In genomic region chr2:159138642-159139182, GRCh38 we compare ENCODE assay signal across 29 cellular contexts.
DNase-seq lines count a peak whose midpoint lies in the region; ATAC-seq, FAIRE-seq and TF ChIP-seq lines count a peak whose summit lies in the region.
"Had no signal": no experiment of that assay in that cellular context is flagged by ENCODE, and none has a peak within 500 bp of the region (broad histone marks: within the 10 kb centered on the region; RNA-seq: fewer than 3 reads in every experiment).

No MANE protein-coding gene starts in this region.

- H3K36me3 ChIP-seq in ascending aorta (no peaks in the 10 kb centered on the region), keratinocyte (ENCODE audit: control insufficient read depth in 2 of 2, extremely low read depth in 1 of 2, insufficient read depth in 2 of 2, low read length in 2 of 2) (peaks cover 0 to 6% of the 10 kb centered on the region in 2 experiments), suprapubic skin (no peaks in the 10 kb centered on the region)
- no peaks in the 10 kb centered on the region for H3K36me3 ChIP-seq in naive thymus-derived CD4-positive, alpha-beta T cell (ENCODE audit: control insufficient read depth in 2 of 3, insufficient read depth in 3 of 3, low read length in 3 of 3)
- H3K36me3 ChIP-seq: adrenal gland, cardiac muscle cell, gastrocnemius medialis, pancreas had no signal

- intact Hi-C loops in ascending aorta (cut with DNase I), result no loop called here
- intact Hi-C loops in naive thymus-derived CD4-positive, alpha-beta T cell (cut with micrococcal nuclease), result no loop called here

- no peaks in the 10 kb centered on the region for H3K27me3 ChIP-seq in ascending aorta
- H3K27me3 ChIP-seq in keratinocyte (ENCODE audit: control insufficient read depth, extremely low read depth, insufficient read depth, low read length), result no peaks in the 10 kb centered on the region
- H3K27me3 ChIP-seq in suprapubic skin, result no peaks in the 10 kb centered on the region
- no peaks in the 10 kb centered on the region for H3K27me3 ChIP-seq in naive thymus-derived CD4-positive, alpha-beta T cell (ENCODE audit: control insufficient read depth in 2 of 2, insufficient read depth in 2 of 2, low read length in 2 of 2)
- H3K27me3 ChIP-seq: adrenal gland, cardiac muscle cell, dorsolateral prefrontal cortex, gastrocnemius medialis, pancreas had no signal

- POLR2A ChIA-PET in naive thymus-derived CD4-positive, alpha-beta T cell (lab: Charles Lee), result interaction anchor here (1.1 kb wide), 1 partner anchor 9 kb away, joined by 3 read pairs; no protein-coding TSS in a partner anchor

- H3K4me3 Mint-ChIP-seq in HFFc6, result peak overlapping the region; percentile 78
- H3K4me3 Mint-ChIP-seq in naive thymus-derived CD4-positive, alpha-beta T cell, result no peak overlapping the region
- H3K4me3 Mint-ChIP-seq: activated T-cell treated with anti-CD3 and anti-CD28 coated beads, Interleukin-2, amount 50 U/mL, for 24 hours; CD8-positive, alpha-beta memory T cell; naive thymus-derived CD8-positive, alpha-beta T cell had no signal

- H3K4me1 ChIP-seq in ascending aorta (peaks cover 0 to 45% of the 10 kb centered on the region in 2 donors), keratinocyte (ENCODE audit: control insufficient read depth, extremely low read depth, insufficient read depth, low read length) (peaks cover 60% of the 10 kb centered on the region), suprapubic skin (peaks cover 61% of the 10 kb centered on the region)
- H3K4me1 ChIP-seq in naive thymus-derived CD4-positive, alpha-beta T cell (ENCODE audit: control insufficient read depth in 2 of 2, insufficient read depth in 2 of 2, low read length in 2 of 2), result no peaks in the 10 kb centered on the region
- H3K4me1 ChIP-seq: pancreas had no signal

- no peaks in the 10 kb centered on the region for H3K9me3 Mint-ChIP-seq in HFFc6
- H3K9me3 Mint-ChIP-seq in naive thymus-derived CD4-positive, alpha-beta T cell, result no peaks in the 10 kb centered on the region
- H3K9me3 Mint-ChIP-seq: activated T-cell treated with anti-CD3 and anti-CD28 coated beads, Interleukin-2, amount 50 U/mL, for 24 hours; CD8-positive, alpha-beta memory T cell; naive thymus-derived CD8-positive, alpha-beta T cell had no signal

- CTCF ChIA-PET in naive thymus-derived CD4-positive, alpha-beta T cell (lab: Charles Lee), result interaction anchor here (0.8 kb wide), 1 partner anchor 13 kb away, joined by 4 read pairs; no protein-coding TSS in a partner anchor

- peaks cover 83% of the 10 kb centered on the region for H3K4me1 Mint-ChIP-seq in HFFc6 (ENCODE audit: low read depth)
- peaks cover 0 to 5% (median 3%) of the 10 kb centered on the region in 7 donors for H3K4me1 Mint-ChIP-seq in naive thymus-derived CD4-positive, alpha-beta T cell

- peak overlapping the region; percentile 96 for H3K27ac Mint-ChIP-seq in HFFc6
- H3K27ac Mint-ChIP-seq in naive thymus-derived CD4-positive, alpha-beta T cell, result no peak overlapping the region
- H3K27ac Mint-ChIP-seq: activated T-cell treated with anti-CD3 and anti-CD28 coated beads, Interleukin-2, amount 50 U/mL, for 24 hours; CD8-positive, alpha-beta memory T cell; naive thymus-derived CD8-positive, alpha-beta T cell had no signal

- no peak overlapping the region for H3K9ac ChIP-seq in keratinocyte (ENCODE audit: control insufficient read depth, extremely low read depth, insufficient read depth, low read length)

- H3K27me3 Mint-ChIP-seq in HFFc6 (ENCODE audit: insufficient read depth), result peaks cover 2% of the 10 kb centered on the region
- peaks cover 0 to 14% (median 3%) of the 10 kb centered on the region in 5 donors for H3K27me3 Mint-ChIP-seq in naive thymus-derived CD4-positive, alpha-beta T cell
- H3K27me3 Mint-ChIP-seq: activated T-cell treated with anti-CD3 and anti-CD28 coated beads, Interleukin-2, amount 50 U/mL, for 24 hours had no signal

- H3K79me2 ChIP-seq in keratinocyte (ENCODE audit: control insufficient read depth, insufficient read depth, low read length), result peaks cover 20% of the 10 kb centered on the region

- H3K27ac ChIP-seq in ascending aorta (peak overlapping the region; percentile 0 to 31), keratinocyte (ENCODE audit: control insufficient read depth, insufficient read depth, low read length) (peak overlapping the region; percentile 67), suprapubic skin (peak overlapping the region; percentile 65)
- H3K27ac ChIP-seq in naive thymus-derived CD4-positive, alpha-beta T cell (ENCODE audit: low read depth, low read length), result no peak overlapping the region
- H3K27ac ChIP-seq: adrenal gland, dorsolateral prefrontal cortex, gastrocnemius medialis, HL-60, pancreas had no signal

- DNase-seq in HFFc6 (no peak), ascending aorta (ENCODE audit: low spot score in 2 of 2) (no peak), keratinocyte (ENCODE audit: low read depth, low spot score) (no peak), suprapubic skin (ENCODE audit: low spot score in 2 of 2) (no peak), COR-L47 (lab: John Stamatoyannopoulos, UW) (no peak)
- no peak for DNase-seq in stimulated activated CD4-positive, alpha-beta T cell treated with anti-CD3 and anti-CD28 coated beads, Interleukin-4, amount 100 ng/mL, for 24 hours
- DNase-seq in naive thymus-derived CD4-positive, alpha-beta T cell, result no peak
- DNase-seq: activated CD4-positive, alpha-beta T cell treated with anti-CD3 and anti-CD28 coated beads for 1 hour; activated T-cell treated with anti-CD3 and anti-CD28 coated beads, Interleukin-2, amount 50 U/mL, for 24 hours; adrenal gland; CD8-positive, alpha-beta memory T cell; DMS79; dorsolateral prefrontal cortex; gastrocnemius medialis; naive thymus-derived CD8-positive, alpha-beta T cell; NCI-H1092 treated with DMSO at 0.1 percent for 48 hours; NCI-H2029 treated with DMSO at 0.1 percent for 48 hours; NCI-H345; pancreas; SHP77; T-helper 1 cell had no signal

- H3K4me3 ChIP-seq in ascending aorta, result no peak overlapping the region
- H3K4me3 ChIP-seq in keratinocyte (ENCODE audit: control insufficient read depth in 2 of 3, extremely low read depth in 1 of 3, insufficient read depth in 2 of 3, low read depth in 1 of 3, low read length in 3 of 3), result no peak overlapping the region
- peak overlapping the region; percentile 4 for H3K4me3 ChIP-seq in suprapubic skin
- no peak overlapping the region for H3K4me3 ChIP-seq in naive thymus-derived CD4-positive, alpha-beta T cell (ENCODE audit: low read length)
- H3K4me3 ChIP-seq: adrenal gland, cardiac muscle cell, dorsolateral prefrontal cortex, gastrocnemius medialis, GM12878, pancreas had no signal

- peak overlapping the region; percentile 39 for H3K4me2 ChIP-seq in keratinocyte (ENCODE audit: control insufficient read depth, extremely low read depth, insufficient read depth, low read depth, low read length)

- no peak for FAIRE-seq in keratinocyte (lab: Jason Lieb, UNC)
- FAIRE-seq: GM12878, GM19239, HepG2, pancreas, TTC549 had no signal

- TF ChIP-seq CTCF in HFFc6 (IDR thresholded peaks at IDR 0.05) (no peak), ascending aorta (IDR thresholded peaks at IDR 0.05) (no peak), keratinocyte (optimal IDR thresholded peaks at IDR 0.05 in 1 of 3, IDR thresholded peaks at IDR 0.05 in 1 of 3, conservative IDR thresholded peaks at IDR 0.05 in 1 of 3; ENCODE audit: extremely low read depth in 1 of 3, insufficient read depth in 2 of 3, low read length in 3 of 3) (no peak), suprapubic skin (IDR thresholded peaks at IDR 0.05) (no peak)

- H3K36me3 Mint-ChIP-seq in HFFc6 (ENCODE audit: low read depth), result peaks cover 11% of the 10 kb centered on the region
- H3K36me3 Mint-ChIP-seq in naive thymus-derived CD4-positive, alpha-beta T cell, result no peaks in the 10 kb centered on the region
- H3K36me3 Mint-ChIP-seq: naive thymus-derived CD8-positive, alpha-beta T cell had no signal

- 75% methylated on average over 5 of the region's 5 CpGs for WGBS in suprapubic skin

- no peak for TF ChIP-seq POLR2A in suprapubic skin (IDR thresholded peaks at IDR 0.05)

- H3K9me1 ChIP-seq in keratinocyte (ENCODE audit: control insufficient read depth, extremely low read depth, insufficient read depth, low read length), result no peaks in the 10 kb centered on the region

- H2AFZ ChIP-seq in keratinocyte (ENCODE audit: control insufficient read depth, low read length), result no peak overlapping the region

- H3K9me3 ChIP-seq in ascending aorta (no peaks in the 10 kb centered on the region), keratinocyte (ENCODE audit: control insufficient read depth, low read depth, low read length) (no peaks in the 10 kb centered on the region), suprapubic skin (no peaks in the 10 kb centered on the region)
- no peaks in the 10 kb centered on the region for H3K9me3 ChIP-seq in naive thymus-derived CD4-positive, alpha-beta T cell (ENCODE audit: control insufficient read depth in 2 of 3, low read length in 3 of 3)
- H3K9me3 ChIP-seq: adrenal gland, gastrocnemius medialis, pancreas had no signal

- dilution Hi-C loops in keratinocyte (cut with MboI; ENCODE audit: extremely low pct_ligation_motif_present, low sequenced_read_pairs), result no loop called here

- H4K20me1 ChIP-seq in keratinocyte (ENCODE audit: control insufficient read depth, extremely low read depth, insufficient read depth, low read length), result no peaks in the 10 kb centered on the region

- TF ChIP-seq EP300 in suprapubic skin (IDR thresholded peaks at IDR 0.05), result no peak

- no peak for ATAC-seq in naive thymus-derived CD4-positive, alpha-beta T cell
- ATAC-seq: esophagus mucosa; gastrocnemius medialis; GM12878; HepG2; naive thymus-derived CD8-positive, alpha-beta T cell; pancreas; sciatic nerve had no signal
